8 cellular contexts compared by ENCODE assay signal in genomic region chr16:54193656-54194007, GRCh38.
DNase-seq lines count a peak whose midpoint lies in the region; ATAC-seq, FAIRE-seq and TF ChIP-seq lines count a peak whose summit lies in the region.

No MANE protein-coding gene starts in this region.

- H3K4me1 ChIP-seq in neutrophil (ENCODE audit: control insufficient read depth in 1 of 2, insufficient read depth in 1 of 2, low read depth in 1 of 2, low read length in 1 of 2) = no peaks in the 10 kb centered on the region

- peaks cover 46% of the 10 kb centered on the region for H3K27me3 Mint-ChIP-seq in Calu3 (ENCODE audit: unreplicated experiment)
- H3K27me3 Mint-ChIP-seq in activated T-cell treated with anti-CD3 and anti-CD28 coated beads, Interleukin-2, amount 50 U/mL, for 72 hours (ENCODE audit: low read depth) = no peaks in the 10 kb centered on the region

- no peaks in the 10 kb centered on the region for H3K4me1 Mint-ChIP-seq in Calu3 (ENCODE audit: low read depth, unreplicated experiment)
- no peaks in the 10 kb centered on the region for H3K4me1 Mint-ChIP-seq in activated T-cell treated with anti-CD3 and anti-CD28 coated beads, Interleukin-2, amount 50 U/mL, for 72 hours (ENCODE audit: low read depth)

- no peaks in the 10 kb centered on the region for H3K36me3 ChIP-seq in neutrophil

- peaks cover 5% of the 10 kb centered on the region for H3K9me3 Mint-ChIP-seq in Calu3 (ENCODE audit: low read depth, unreplicated experiment)
- H3K9me3 Mint-ChIP-seq in activated T-cell treated with anti-CD3 and anti-CD28 coated beads, Interleukin-2, amount 50 U/mL, for 72 hours = peaks cover 0 to 3% of the 10 kb centered on the region in 2 donors

- no peak overlapping the region for H3K4me3 Mint-ChIP-seq in Calu3 (ENCODE audit: low read depth, unreplicated experiment)
- no peak overlapping the region for H3K4me3 Mint-ChIP-seq in activated T-cell treated with anti-CD3 and anti-CD28 coated beads, Interleukin-2, amount 50 U/mL, for 72 hours

- TF ChIP-seq CTCF in Calu3 (IDR thresholded peaks at IDR 0.05; ENCODE audit: unreplicated experiment) (peak; percentile 54), neutrophil (IDR thresholded peaks at IDR 0.05) (peak; percentile 16)

- CTCF ChIA-PET in Calu3 (lab: Charles Lee) = no interaction called here

- H3K27ac ChIP-seq in neutrophil = no peak overlapping the region

- ATAC-seq in HG03280 (IDR thresholded peaks at IDR 0.05; ENCODE audit: unreplicated experiment) = peak; percentile 85
- peak; percentile 64 to 79 for ATAC-seq in activated T-cell treated with anti-CD3 and anti-CD28 coated beads, Interleukin-2, amount 50 U/mL, for 72 hours (replicated peaks in 1 of 2)

- peak; percentile 59 for DNase-seq in Calu3
- peak; percentile 61 for DNase-seq in GM19239 (ENCODE audit: insufficient read length, low spot score)
- DNase-seq in NCI-H345 (lab: John Stamatoyannopoulos, UW) = peak; percentile 79
- peak; percentile 54 to 60 for DNase-seq in activated T-cell treated with anti-CD3 and anti-CD28 coated beads, Interleukin-2, amount 50 U/mL, for 72 hours
- peak; percentile 73 for DNase-seq in germinal center (ENCODE audit: low spot score)
- no peak for DNase-seq in NCI-H2227 treated with DMSO at 0.1 percent for 48 hours (lab: John Stamatoyannopoulos, UW)

- intact Hi-C loops in Calu3 (cut with micrococcal nuclease; ENCODE audit: unreplicated experiment) = no loop called here

- H3K9me3 ChIP-seq in neutrophil = no peaks in the 10 kb centered on the region

- BruUV-seq in Calu3 (replicated peaks; lab: Mats Ljungman, UMichigan) = no TSS peak

- H3K27me3 ChIP-seq in neutrophil = no peaks in the 10 kb centered on the region

- no peaks in the 10 kb centered on the region for H3K36me3 Mint-ChIP-seq in Calu3 (ENCODE audit: insufficient read depth, unreplicated experiment)
- no peaks in the 10 kb centered on the region for H3K36me3 Mint-ChIP-seq in activated T-cell treated with anti-CD3 and anti-CD28 coated beads, Interleukin-2, amount 50 U/mL, for 72 hours (ENCODE audit: insufficient read depth in 2 of 2)

- FAIRE-seq in GM19239 (lab: Jason Lieb, UNC) = peak; percentile 48

- no peak overlapping the region for H3K4me3 ChIP-seq in neutrophil (ENCODE audit: low read depth in 1 of 2, low read length in 1 of 2)

- no peak overlapping the region for H3K27ac Mint-ChIP-seq in Calu3 (ENCODE audit: unreplicated experiment)
- H3K27ac Mint-ChIP-seq in activated T-cell treated with anti-CD3 and anti-CD28 coated beads, Interleukin-2, amount 50 U/mL, for 72 hours = no peak overlapping the region
